In genomic region chr3:9230596-9230995, GRCh38 we compare ENCODE assay signal across 22 cellular contexts. TPM values are rescaled to one million over a fixed set of nuclear protein-coding genes. Genes with fewer than 3 reads are reported as not detected.
A peak's percentile ranks its signal among the peaks of the same experiment; 100 is the strongest.
DNase-seq lines count a peak whose midpoint lies in the region; ATAC-seq, FAIRE-seq and TF ChIP-seq lines count a peak whose summit lies in the region.
"Had no signal": no experiment of that assay in that cellular context is flagged by ENCODE, and none has a peak within 500 bp of the region (broad histone marks: within the 10 kb centered on the region; RNA-seq: fewer than 3 reads in every experiment).

No MANE protein-coding gene starts in this region.

- no peak overlapping the region for H3K18ac ChIP-seq in H1 (ENCODE audit: extremely low read depth, low read length)

- H3K23me2 ChIP-seq in H1 (ENCODE audit: low read depth, low read length): no peaks in the 10 kb centered on the region

- H3K56ac ChIP-seq in H1 (replicated peaks; ENCODE audit: insufficient read length, low read depth, low read length): no peak overlapping the region

- no peak overlapping the region for H3K4ac ChIP-seq in H1 (replicated peaks; ENCODE audit: insufficient read length, low read depth, low read length)

- no peaks in the 10 kb centered on the region for H3K27me3 Mint-ChIP-seq in neural crest cell (ENCODE audit: low read depth)
- H3K27me3 Mint-ChIP-seq in activated CD8-positive, alpha-beta memory T cell treated with anti-CD3 and anti-CD28 coated beads, Interleukin-2, amount 10 ng/mL, durations not matched to agents 7 days and 5 days: peaks cover 51% of the 10 kb centered on the region

- H3K27ac Mint-ChIP-seq in neural crest cell (ENCODE audit: unreplicated experiment): peak overlapping the region; percentile 72
- H3K27ac Mint-ChIP-seq in activated CD8-positive, alpha-beta memory T cell treated with anti-CD3 and anti-CD28 coated beads, Interleukin-2, amount 10 ng/mL, durations not matched to agents 7 days and 5 days: no peak overlapping the region
- H3K27ac Mint-ChIP-seq: CD4-positive, alpha-beta memory T cell; IgD-negative memory B cell had no signal

- DNase-seq in adipocyte (ENCODE audit: low read depth) (no peak), H1 (ENCODE audit: low read depth in 1 of 2, low spot score in 2 of 2) (no peak), neural crest cell (ENCODE audit: low read depth, low spot score) (no peak), OCI-M2 (lab: John Stamatoyannopoulos, UW; ENCODE audit: unreplicated experiment) (no peak), transverse colon (no peak)
- DNase-seq in activated CD8-positive, alpha-beta memory T cell treated with anti-CD3 and anti-CD28 coated beads, Interleukin-2, amount 10 ng/mL, durations not matched to agents 7 days and 5 days: no peak
- DNase-seq: CD4-positive, alpha-beta memory T cell; GF-D8; Karpas-422; MG63; NCI-H1048; NCI-H1436; NCI-H2029; NCI-H345; NCI-H526; PC-9 had no signal

- no peaks in the 10 kb centered on the region for H3K27me3 ChIP-seq in adipocyte (replicated peaks; ENCODE audit: control insufficient read depth, insufficient read depth, low read length)
- H3K27me3 ChIP-seq in H1 (replicated peaks in 1 of 4; ENCODE audit: control insufficient read depth in 3 of 4, extremely low read depth in 1 of 4, insufficient read depth in 3 of 4, low read length in 3 of 4): no peaks in the 10 kb centered on the region
- H3K27me3 ChIP-seq in transverse colon: no peaks in the 10 kb centered on the region
- H3K27me3 ChIP-seq: BLaER1, MG63 had no signal

- H2BK5ac ChIP-seq in H1 (ENCODE audit: low read depth, low read length): no peak overlapping the region

- no peak for TF ChIP-seq RAD21 in H1 (IDR thresholded peaks at IDR 0.05 in 1 of 2, conservative IDR thresholded peaks at IDR 0.05 in 1 of 2; ENCODE audit: low read depth in 2 of 2, low read length in 2 of 2)

- no peak overlapping the region for H3K27ac ChIP-seq in H1 (ENCODE audit: low read depth, low read length)
- no peak overlapping the region for H3K27ac ChIP-seq in transverse colon
- H3K27ac ChIP-seq: BLaER1, HL-60, PC-9 had no signal

- H2BK15ac ChIP-seq in H1 (ENCODE audit: low read length): peak overlapping the region; percentile 32; the same call in 1 of the 2 replicates

- no peak for TF ChIP-seq POLR2A in H1 (IDR thresholded peaks at IDR 0.05; ENCODE audit: control extremely low read depth in 1 of 2, low read depth in 2 of 2, low read length in 2 of 2)
- no peak for TF ChIP-seq POLR2A in transverse colon (IDR thresholded peaks at IDR 0.05)

- no peaks in the 10 kb centered on the region for H3K9me3 Mint-ChIP-seq in neural crest cell
- H3K9me3 Mint-ChIP-seq in activated CD8-positive, alpha-beta memory T cell treated with anti-CD3 and anti-CD28 coated beads, Interleukin-2, amount 10 ng/mL, durations not matched to agents 7 days and 5 days (ENCODE audit: low read depth): no peaks in the 10 kb centered on the region
- H3K9me3 Mint-ChIP-seq: CD4-positive, alpha-beta memory T cell; IgD-negative memory B cell had no signal

- no peaks in the 10 kb centered on the region for H4K20me1 ChIP-seq in H1 (replicated peaks in 1 of 2; ENCODE audit: control insufficient read depth in 1 of 2, insufficient read depth in 2 of 2, low read length in 2 of 2)
- H4K20me1 ChIP-seq: BLaER1 had no signal

- H2BK20ac ChIP-seq in H1 (ENCODE audit: low read length): no peak overlapping the region

- peaks cover 6% of the 10 kb centered on the region for H3K36me3 Mint-ChIP-seq in neural crest cell (ENCODE audit: low read depth)
- H3K36me3 Mint-ChIP-seq in activated CD8-positive, alpha-beta memory T cell treated with anti-CD3 and anti-CD28 coated beads, Interleukin-2, amount 10 ng/mL, durations not matched to agents 7 days and 5 days: no peaks in the 10 kb centered on the region
- H3K36me3 Mint-ChIP-seq: IgD-negative memory B cell had no signal

- peaks cover 74% of the 10 kb centered on the region for H3K4me1 Mint-ChIP-seq in neural crest cell
- peaks cover 4% of the 10 kb centered on the region for H3K4me1 Mint-ChIP-seq in activated CD8-positive, alpha-beta memory T cell treated with anti-CD3 and anti-CD28 coated beads, Interleukin-2, amount 10 ng/mL, durations not matched to agents 7 days and 5 days
- H3K4me1 Mint-ChIP-seq: CD4-positive, alpha-beta memory T cell; IgD-negative memory B cell had no signal

- H2AFZ ChIP-seq in H1 (ENCODE audit: low read length): no peak overlapping the region
- H2AFZ ChIP-seq: PC-9 had no signal

- H3K4me3 ChIP-seq in adipocyte (ENCODE audit: low read length) (peak overlapping the region; percentile 16), H1 (ENCODE audit: extremely low read depth in 1 of 4, insufficient read depth in 2 of 4, low read depth in 3 of 4, low read length in 4 of 4) (no peak overlapping the region), transverse colon (no peak overlapping the region)
- H3K4me3 ChIP-seq: BLaER1, GM12878, MG63, PC-9 had no signal

- H2AK5ac ChIP-seq in H1 (ENCODE audit: low read depth, low read length): no peak overlapping the region

- H4K5ac ChIP-seq in H1 (ENCODE audit: insufficient read length, low read depth, low read length): no peak overlapping the region

- H3K4me3 Mint-ChIP-seq in neural crest cell: peak overlapping the region; percentile 39
- no peak overlapping the region for H3K4me3 Mint-ChIP-seq in activated CD8-positive, alpha-beta memory T cell treated with anti-CD3 and anti-CD28 coated beads, Interleukin-2, amount 10 ng/mL, durations not matched to agents 7 days and 5 days
- H3K4me3 Mint-ChIP-seq: CD4-positive, alpha-beta memory T cell; IgD-negative memory B cell had no signal

- CTCF ChIA-PET in H1 (lab: Charles Lee; ENCODE audit: partially characterized antibody): no interaction called here
- CTCF ChIA-PET in activated CD8-positive, alpha-beta memory T cell treated with anti-CD3 and anti-CD28 coated beads, Interleukin-2, amount 10 ng/mL, durations not matched to agents 7 days and 5 days (lab: Charles Lee): no interaction called here

- H3K36me3 ChIP-seq in adipocyte (ENCODE audit: control insufficient read depth, insufficient read depth, low read length, severe bottlenecking) (no peaks in the 10 kb centered on the region), H1 (ENCODE audit: control insufficient read depth in 2 of 4, insufficient read depth in 4 of 4, low read length in 3 of 4) (no peaks in the 10 kb centered on the region), transverse colon (no peaks in the 10 kb centered on the region)
- H3K36me3 ChIP-seq: BLaER1, MG63 had no signal

- peak overlapping the region in 1 of 2 experiments; percentile 26; a peak in 1 of 4 replicates for H3K4me2 ChIP-seq in H1 (ENCODE audit: insufficient read depth in 1 of 2, low read depth in 2 of 2, low read length in 2 of 2)
- H3K4me2 ChIP-seq: BLaER1, PC-9 had no signal

- H3K23ac ChIP-seq in H1 (ENCODE audit: insufficient read length): no peak overlapping the region

- H2BK12ac ChIP-seq in H1 (ENCODE audit: low read depth, low read length): no peak overlapping the region

- no peaks in the 10 kb centered on the region for H3K9me3 ChIP-seq in adipocyte (ENCODE audit: control insufficient read depth, low read length)
- no peaks in the 10 kb centered on the region for H3K9me3 ChIP-seq in H1 (ENCODE audit: insufficient read depth in 2 of 2, low read depth in 1 of 2, low read length in 1 of 2)
- H3K9me3 ChIP-seq in transverse colon: no peaks in the 10 kb centered on the region
- H3K9me3 ChIP-seq: BLaER1, MG63 had no signal

- no peak for ATAC-seq in activated CD8-positive, alpha-beta memory T cell treated with anti-CD3 and anti-CD28 coated beads, Interleukin-2, amount 10 ng/mL, durations not matched to agents 7 days and 5 days
- no peak for ATAC-seq in HG03342 (IDR thresholded peaks at IDR 0.05; ENCODE audit: unreplicated experiment)
- ATAC-seq: GM12878 had no signal

- no peak for FAIRE-seq in H1 (lab: Jason Lieb, UNC)
- FAIRE-seq: GM12878, H54 had no signal

- H3K9ac ChIP-seq in adipocyte (ENCODE audit: low read length) (no peak overlapping the region), H1 (replicated peaks in 1 of 4; ENCODE audit: extremely low read depth in 1 of 4, low read depth in 3 of 4, low read length in 3 of 4) (no peak overlapping the region)
- H3K9ac ChIP-seq: BLaER1 had no signal

- no peaks in the 10 kb centered on the region for H3K79me2 ChIP-seq in H1 (ENCODE audit: control insufficient read depth in 1 of 2, insufficient read depth in 2 of 2, low read length in 2 of 2)

- no peaks in the 10 kb centered on the region for H3K79me1 ChIP-seq in H1 (ENCODE audit: low read depth, low read length)

- peaks cover 27% of the 10 kb centered on the region for H3K4me1 ChIP-seq in adipocyte (ENCODE audit: control insufficient read depth, insufficient read depth, low read length)
- peaks cover 7 to 21% (median 14%) of the 10 kb centered on the region in 4 experiments for H3K4me1 ChIP-seq in H1 (replicated peaks in 1 of 4; ENCODE audit: control insufficient read depth in 3 of 4, insufficient read depth in 4 of 4, low read length in 3 of 4)
- no peaks in the 10 kb centered on the region for H3K4me1 ChIP-seq in transverse colon

- POLR2A ChIA-PET in H1 (lab: Charles Lee; ENCODE audit: partially characterized antibody): interaction anchor here (1.1 kb wide), 1 partner anchor 18 kb away, joined by 3 read pairs; the partner anchor contains the start of gene SRGAP3

- in situ Hi-C loops in transverse colon (cut with MboI; ENCODE audit: low pct_ligation_motif_present in 1 of 4, low pct_unique_long_range_greater_than_20kb in 1 of 4, low sequenced_read_pairs in 3 of 4): no loop called here

- no peak for TF ChIP-seq CTCF in H1 (IDR thresholded peaks at IDR 0.05; ENCODE audit: control extremely low read depth in 1 of 3, insufficient read depth in 1 of 3, low read depth in 1 of 3, low read length in 3 of 3)
- TF ChIP-seq CTCF in neural crest cell (conservative IDR thresholded peaks at IDR 0.05): no peak
- TF ChIP-seq CTCF in transverse colon (IDR thresholded peaks at IDR 0.05): no peak

- H4K91ac ChIP-seq in H1 (replicated peaks; ENCODE audit: insufficient read length, low read length): no peak overlapping the region

- 81% methylated on average over 7 of the region's 8 CpGs; no CpG with 5 or more reads in 1 of the 2 experiments for whole genome bisulfite sequencing in H1 (ENCODE audit: extremely low coverage in 1 of 2, insufficient coverage in 1 of 2, insufficient read length in 1 of 2, insufficient replicate concordance in 2 of 2, low coverage in 1 of 2, low lambda C conversion rate in 2 of 2, missing lambda C conversion rate in 1 of 2), 2 experiments
- WGBS in transverse colon (ENCODE audit: low coverage in 1 of 2), 2 donors: 80 to 86% methylated on average over 5 to 8 of the region's 8 CpGs

- no peak overlapping the region for H3K14ac ChIP-seq in H1 (ENCODE audit: insufficient read length)

- TF ChIP-seq EP300 in H1 (IDR thresholded peaks at IDR 0.05; ENCODE audit: borderline replicate concordance in 1 of 2, low read depth in 2 of 2, low read length in 2 of 2): no peak
- no peak for TF ChIP-seq EP300 in transverse colon (IDR thresholded peaks at IDR 0.05; ENCODE audit: low read depth)

- intact Hi-C loops in transverse colon (cut with DNase I; ENCODE audit: low total_unique reads): no loop called here

- no peak overlapping the region for H4K8ac ChIP-seq in H1 (ENCODE audit: extremely low read depth, insufficient read depth, low read length)

- H2BK120ac ChIP-seq in H1 (replicated peaks; ENCODE audit: low read depth, low read length): no peak overlapping the region

RNA-seq across cellular contexts. Expression of gene SRGAP3, which starts 18.9 kb away (rescaled TPM):
- 9.4 and 11.4 TPM in 2 replicates for total RNA-seq in H1 (2021; fragmentation: NEBNext Ultra II Directional; extraction: Animal tissue kit (Norgen Biotek cat#: 25700))
- 5.8 and 7.1 TPM in 2 replicates for polyA plus RNA-seq in H1 (2011; rRNA removed)
- 8.0 TPM for polyA plus RNA-seq in H1 (2011; cell fraction: cytosol; rRNA removed)
- polyA plus RNA-seq in H1 (2011; cell fraction: nucleus; rRNA removed): 17.1 TPM
- 5.4 to 8.5 TPM (median 6.9 TPM) in 4 replicates for polyA plus RNA-seq in H1 (2012, experiment 1 of 2)
- 0.88 TPM for polyA plus RNA-seq in H1 (2012, experiment 2 of 2)
- polyA plus RNA-seq in H1 (2013, experiment 1 of 2): 3.8 TPM
- polyA plus RNA-seq in H1 (2013, experiment 2 of 2): 3.6 TPM
- polyA minus RNA-seq in H1 (2011; rRNA and poly(A)+ RNA removed): 19.3 and 22.0 TPM in 2 replicates
- 7.9 TPM for polyA minus RNA-seq in H1 (2011; cell fraction: cytosol; rRNA and poly(A)+ RNA removed)
- polyA minus RNA-seq in H1 (2011; cell fraction: nucleus; rRNA and poly(A)+ RNA removed): 38.8 TPM
- 58.4 and 60.5 TPM in 2 replicates for total RNA-seq in neural crest cell
- 1 to 10 TPM; 2.8 to 3.2 TPM for total RNA-seq in activated CD8-positive, alpha-beta memory T cell treated with anti-CD3 and anti-CD28 coated beads, Interleukin-2, amount 10 ng/mL, durations not matched to agents 7 days and 5 days
- total RNA-seq in transverse colon: 10 to 100 TPM in 3 of 4 donors, 1 to 10 TPM in 1; 7.5 to 33.8 (median 16.0) TPM
